ENCODE assay signal across 9 cellular contexts in genomic region chr1:117612517-117613248, GRCh38. TPM values are rescaled to one million over a fixed set of nuclear protein-coding genes. Genes with fewer than 3 reads are reported as not detected.
DNase-seq lines count a peak whose midpoint lies in the region; ATAC-seq and TF ChIP-seq lines count a peak whose summit lies in the region.
"Had no signal": no experiment of that assay in that cellular context is flagged by ENCODE, and none has a peak within 500 bp of the region (broad histone marks: within the 10 kb centered on the region; RNA-seq: fewer than 3 reads in every experiment).

No MANE protein-coding gene starts in this region.

- POLR2A ChIA-PET in CD8-positive, alpha-beta T cell (lab: Charles Lee): interaction anchor here (1.3 kb wide), 1 partner anchor 44 kb away, joined by 4 read pairs; no protein-coding TSS in a partner anchor

- intact Hi-C loops in CD8-positive, alpha-beta T cell (cut with DNase I, micrococcal nuclease): no loop called here

- TF ChIP-seq CTCF in CD8-positive, alpha-beta T cell (IDR thresholded peaks at IDR 0.05): no peak
- TF ChIP-seq CTCF in cardiac fibroblast (IDR thresholded peaks at IDR 0.05; ENCODE audit: low read depth, low read length): no peak

- H3K27me3 Mint-ChIP-seq in CD8-positive, alpha-beta T cell (ENCODE audit: low read depth): peaks cover 15% of the 10 kb centered on the region
- H3K27me3 Mint-ChIP-seq in activated naive CD8-positive, alpha-beta T cell treated with anti-CD3 and anti-CD28 coated beads, Interleukin-2, amount 50 U/mL, for 24 hours: peaks cover 7% of the 10 kb centered on the region
- H3K27me3 Mint-ChIP-seq: activated naive CD4-positive, alpha-beta T cell treated with anti-CD3 and anti-CD28 coated beads, Interleukin-2, amount 10 ng/mL, durations not matched to agents 7 days and 5 days had no signal

- H3K36me3 Mint-ChIP-seq in CD8-positive, alpha-beta T cell: peaks cover 24% of the 10 kb centered on the region
- H3K36me3 Mint-ChIP-seq in activated naive CD8-positive, alpha-beta T cell treated with anti-CD3 and anti-CD28 coated beads, Interleukin-2, amount 50 U/mL, for 24 hours (ENCODE audit: low read depth): peaks cover 3% of the 10 kb centered on the region

- H3K4me3 Mint-ChIP-seq in CD8-positive, alpha-beta T cell: peak overlapping the region; percentile 16
- no peak overlapping the region for H3K4me3 Mint-ChIP-seq in activated naive CD8-positive, alpha-beta T cell treated with anti-CD3 and anti-CD28 coated beads, Interleukin-2, amount 50 U/mL, for 24 hours
- H3K4me3 Mint-ChIP-seq: activated naive CD4-positive, alpha-beta T cell treated with anti-CD3 and anti-CD28 coated beads, Interleukin-2, amount 10 ng/mL, durations not matched to agents 7 days and 5 days had no signal

- peak in 1 of 7 experiments; percentile 15 for DNase-seq in CD8-positive, alpha-beta T cell
- DNase-seq in NCI-H226: peak; percentile 58
- DNase-seq in cardiac fibroblast (ENCODE audit: low read depth in 2 of 2): peak; percentile 79 to 83
- peak; percentile 46 for DNase-seq in myocyte (ENCODE audit: low read depth)
- no peak for DNase-seq in T-helper 9 cell
- DNase-seq in activated naive CD8-positive, alpha-beta T cell treated with anti-CD3 and anti-CD28 coated beads, Interleukin-2, amount 50 U/mL, for 24 hours: no peak
- DNase-seq: activated naive CD4-positive, alpha-beta T cell treated with anti-CD3 and anti-CD28 coated beads, Interleukin-2, amount 10 ng/mL, durations not matched to agents 7 days and 5 days had no signal

- peaks cover 73% of the 10 kb centered on the region for H3K4me1 Mint-ChIP-seq in CD8-positive, alpha-beta T cell (ENCODE audit: low read depth)
- peaks cover 77% of the 10 kb centered on the region for H3K4me1 Mint-ChIP-seq in activated naive CD8-positive, alpha-beta T cell treated with anti-CD3 and anti-CD28 coated beads, Interleukin-2, amount 50 U/mL, for 24 hours

- H3K4me1 ChIP-seq in CD8-positive, alpha-beta T cell (ENCODE audit: insufficient read depth, low read length): peaks cover 18% of the 10 kb centered on the region

- no peak overlapping the region for H3K27ac Mint-ChIP-seq in CD8-positive, alpha-beta T cell
- no peak overlapping the region for H3K27ac Mint-ChIP-seq in activated naive CD8-positive, alpha-beta T cell treated with anti-CD3 and anti-CD28 coated beads, Interleukin-2, amount 50 U/mL, for 24 hours
- H3K27ac Mint-ChIP-seq: activated naive CD4-positive, alpha-beta T cell treated with anti-CD3 and anti-CD28 coated beads, Interleukin-2, amount 10 ng/mL, durations not matched to agents 7 days and 5 days had no signal

- H3K4me3 ChIP-seq in CD8-positive, alpha-beta T cell (ENCODE audit: low read depth, low read length): no peak overlapping the region
- H3K4me3 ChIP-seq in cardiac fibroblast (replicated peaks in 1 of 2; ENCODE audit: low read depth in 2 of 2, low read length in 2 of 2): no peak overlapping the region

- no peaks in the 10 kb centered on the region for H3K36me3 ChIP-seq in CD8-positive, alpha-beta T cell (ENCODE audit: insufficient read depth, low read length)

- no peak overlapping the region for H3K27ac ChIP-seq in CD8-positive, alpha-beta T cell (ENCODE audit: low read depth, low read length)

- no peaks in the 10 kb centered on the region for H3K9me3 ChIP-seq in CD8-positive, alpha-beta T cell (ENCODE audit: low read length)

- CTCF ChIA-PET in CD8-positive, alpha-beta T cell (lab: Charles Lee): interaction anchor here (0.6 to 2.6 kb wide), 5 partner anchors 11 to 142 kb away, joined by 3 to 6 read pairs (median 3); no protein-coding TSS in a partner anchor

- no peaks in the 10 kb centered on the region for H3K27me3 ChIP-seq in CD8-positive, alpha-beta T cell (ENCODE audit: insufficient read depth, low read length)

- H3K9me3 Mint-ChIP-seq in CD8-positive, alpha-beta T cell: no peaks in the 10 kb centered on the region
- no peaks in the 10 kb centered on the region for H3K9me3 Mint-ChIP-seq in activated naive CD8-positive, alpha-beta T cell treated with anti-CD3 and anti-CD28 coated beads, Interleukin-2, amount 50 U/mL, for 24 hours
- H3K9me3 Mint-ChIP-seq: activated naive CD4-positive, alpha-beta T cell treated with anti-CD3 and anti-CD28 coated beads, Interleukin-2, amount 10 ng/mL, durations not matched to agents 7 days and 5 days had no signal

- no peak for ATAC-seq in CD8-positive, alpha-beta T cell
- no peak for ATAC-seq in GM19395 (IDR thresholded peaks at IDR 0.05; ENCODE audit: unreplicated experiment)
- no peak for ATAC-seq in activated naive CD8-positive, alpha-beta T cell treated with anti-CD3 and anti-CD28 coated beads, Interleukin-2, amount 50 U/mL, for 24 hours
- no peak for ATAC-seq in GM19397 (IDR thresholded peaks at IDR 0.05; ENCODE audit: unreplicated experiment)

RNA-seq across cellular contexts. Expression of gene TENT5C, which starts 6.8 kb away (rescaled TPM):
- total RNA-seq in CD8-positive, alpha-beta T cell: 100 to 1,000 TPM; 146 to 150 TPM
- total RNA-seq in myocyte: not detected in 2 replicates
- polyA plus RNA-seq in myocyte (2012): 0.14 TPM

Comparison
In these comparisons a context has a peak if more than half of its experiments do, and no peak if none do; other contexts are left out.
1. DNase-seq: peak in NCI-H226 (single experiment), cardiac fibroblast (2 of 2) and myocyte (single experiment); none in T-helper 9 cell (single experiment) and activated naive CD8-positive, alpha-beta T cell treated with anti-CD3 and anti-CD28 coated beads, Interleukin-2, amount 50 U/mL, for 24 hours (single experiment).
2. RNA of gene TENT5C, which starts 6.8 kb away (total RNA-seq): 146 to 150 TPM in CD8-positive, alpha-beta T cell; not detected in myocyte; every median in the first group is over 100 times any median in the second.